In genomic region chr17:73559532-73559931, GRCh38 we compare ENCODE assay signal across 18 cellular contexts.
DNase-seq lines count a peak whose midpoint lies in the region; ATAC-seq and TF ChIP-seq lines count a peak whose summit lies in the region.
"Had no signal": no experiment of that assay in that cellular context is flagged by ENCODE, and none has a peak within 500 bp of the region (broad histone marks: within the 10 kb centered on the region; RNA-seq: fewer than 3 reads in every experiment).

No MANE protein-coding gene starts in this region.

- H4K20me1 ChIP-seq in BLaER1 treated with 17β-estradiol and CSF1 and Interleukin-3, amounts not matched to agents 10 nM and 100 nM: peaks cover 0 to 10% (median 0%) of the 10 kb centered on the region in 11 experiments; a peak in 2 of 22 replicates
- peaks cover 88% of the 10 kb centered on the region for H4K20me1 ChIP-seq in neural progenitor cell (ENCODE audit: low read depth)

- no peaks in the 10 kb centered on the region for H3K27me3 ChIP-seq in BLaER1 treated with 17β-estradiol and CSF1 and Interleukin-3, amounts not matched to agents 10 nM and 100 nM
- H3K27me3 ChIP-seq in H7 (ENCODE audit: control insufficient read depth, insufficient read depth, low read length) (no peaks in the 10 kb centered on the region), neural progenitor cell (no peaks in the 10 kb centered on the region), mesenchymal stem cell (ENCODE audit: control insufficient read depth in 1 of 2, insufficient read depth in 1 of 2, low read length in 2 of 2) (peaks cover 18 to 60% of the 10 kb centered on the region in 2 experiments)
- H3K27me3 ChIP-seq: BE2C had no signal

- peaks cover 0 to 45% (median 38%) of the 10 kb centered on the region in 10 experiments; a peak in 16 of 20 replicates for H3K4me1 ChIP-seq in BLaER1 treated with 17β-estradiol and CSF1 and Interleukin-3, amounts not matched to agents 10 nM and 100 nM
- H3K4me1 ChIP-seq in neural progenitor cell (peaks cover 24% of the 10 kb centered on the region), mesenchymal stem cell (ENCODE audit: control insufficient read depth, insufficient read depth, low read depth, low read length) (no peaks in the 10 kb centered on the region)
- H3K4me1 ChIP-seq: BE2C had no signal

- H2BK120ac ChIP-seq in mesenchymal stem cell (ENCODE audit: low read depth, low read length): no peak overlapping the region

- H3K9me3 Mint-ChIP-seq in WTC11: peaks cover 5% of the 10 kb centered on the region
- H3K9me3 Mint-ChIP-seq in neural progenitor cell: no peaks in the 10 kb centered on the region
- H3K9me3 Mint-ChIP-seq in activated CD8-positive, alpha-beta T cell treated with anti-CD3 and anti-CD28 coated beads, Interleukin-2, amount 10 ng/mL, durations not matched to agents 7 days and 5 days (ENCODE audit: insufficient read depth): no peaks in the 10 kb centered on the region
- H3K9me3 Mint-ChIP-seq: IgD-negative memory B cell had no signal

- H3K18ac ChIP-seq in mesenchymal stem cell (ENCODE audit: low read depth in 1 of 2, low read length in 2 of 2): no peak overlapping the region

- ATAC-seq in WTC11 (peak; percentile 64), HG03442 (IDR thresholded peaks at IDR 0.05; ENCODE audit: unreplicated experiment) (no peak), GM19397 (IDR thresholded peaks at IDR 0.05; ENCODE audit: unreplicated experiment) (no peak)
- no peak for ATAC-seq in activated CD8-positive, alpha-beta T cell treated with anti-CD3 and anti-CD28 coated beads, Interleukin-2, amount 10 ng/mL, durations not matched to agents 7 days and 5 days
- ATAC-seq: HepG2 had no signal

- H2BK5ac ChIP-seq in mesenchymal stem cell (ENCODE audit: low read depth, low read length, poor library complexity, severe bottlenecking): no peak overlapping the region

- H3K9ac ChIP-seq in BLaER1 treated with 17β-estradiol and CSF1 and Interleukin-3, amounts not matched to agents 10 nM and 100 nM: no peak overlapping the region
- no peak overlapping the region for H3K9ac ChIP-seq in neural progenitor cell
- H3K9ac ChIP-seq in mesenchymal stem cell (ENCODE audit: low read length): no peak overlapping the region

- no peak overlapping the region for H3K14ac ChIP-seq in mesenchymal stem cell (ENCODE audit: low read length in 2 of 2)

- peaks cover 9% of the 10 kb centered on the region for H3F3A ChIP-seq in neural progenitor cell (ENCODE audit: low read depth)

- H3K4me2 ChIP-seq in BLaER1 treated with 17β-estradiol and CSF1 and Interleukin-3, amounts not matched to agents 10 nM and 100 nM: peak overlapping the region in 6 of 11 experiments; percentile 8 to 57 (median 49); a peak in 9 of 22 replicates
- peak overlapping the region; percentile 45 for H3K4me2 ChIP-seq in neural progenitor cell
- no peak overlapping the region for H3K4me2 ChIP-seq in mesenchymal stem cell (ENCODE audit: low read length, poor library complexity, severe bottlenecking)

- no peak overlapping the region for H3K27ac ChIP-seq in BLaER1 treated with 17β-estradiol and CSF1 and Interleukin-3, amounts not matched to agents 10 nM and 100 nM
- H3K27ac ChIP-seq in neural progenitor cell (no peak overlapping the region), mesenchymal stem cell (ENCODE audit: low read length, poor library complexity, severe bottlenecking) (no peak overlapping the region)

- H3K36me3 Mint-ChIP-seq in WTC11: peaks cover 4% of the 10 kb centered on the region; the same call in 1 of the 2 replicates
- peaks cover 14% of the 10 kb centered on the region for H3K36me3 Mint-ChIP-seq in neural progenitor cell
- peaks cover 1% of the 10 kb centered on the region for H3K36me3 Mint-ChIP-seq in activated CD8-positive, alpha-beta T cell treated with anti-CD3 and anti-CD28 coated beads, Interleukin-2, amount 10 ng/mL, durations not matched to agents 7 days and 5 days (ENCODE audit: low read depth)
- H3K36me3 Mint-ChIP-seq: CD14-positive monocyte; CD4-positive, alpha-beta memory T cell had no signal

- CTCF ChIA-PET in WTC11 (lab: Charles Lee): interaction anchor here (0.6 to 1.9 kb wide), 6 partner anchors 11 to 303 kb away, joined by 3 to 7 read pairs (median 4); no protein-coding TSS in a partner anchor
- CTCF ChIA-PET in activated CD8-positive, alpha-beta T cell treated with anti-CD3 and anti-CD28 coated beads, Interleukin-2, amount 10 ng/mL, durations not matched to agents 7 days and 5 days (lab: Charles Lee): no interaction called here

- H3K79me1 ChIP-seq in mesenchymal stem cell (replicated peaks; ENCODE audit: low read length, poor library complexity, severe bottlenecking): no peaks in the 10 kb centered on the region

- H3K4me3 Mint-ChIP-seq in WTC11 (no peak overlapping the region), neural progenitor cell (no peak overlapping the region)
- H3K4me3 Mint-ChIP-seq in activated CD8-positive, alpha-beta T cell treated with anti-CD3 and anti-CD28 coated beads, Interleukin-2, amount 10 ng/mL, durations not matched to agents 7 days and 5 days: no peak overlapping the region
- H3K4me3 Mint-ChIP-seq: CD14-positive monocyte; CD4-positive, alpha-beta memory T cell had no signal

- H3K23ac ChIP-seq in mesenchymal stem cell (ENCODE audit: low read length in 2 of 2): no peak overlapping the region

- H2AFZ ChIP-seq in neural progenitor cell (replicated peaks): no peak overlapping the region
- H2AFZ ChIP-seq in mesenchymal stem cell (ENCODE audit: low read depth, low read length): no peak overlapping the region

- H4K91ac ChIP-seq in mesenchymal stem cell (ENCODE audit: low read length): no peak overlapping the region

- H3K4ac ChIP-seq in mesenchymal stem cell (ENCODE audit: low read depth in 1 of 2, low read length in 2 of 2): no peak overlapping the region

- DNase-seq in H7: peak; percentile 75
- DNase-seq in WTC11 (ENCODE audit: low spot score): no peak
- no peak for DNase-seq in neural progenitor cell (ENCODE audit: low spot score)
- no peak for DNase-seq in mesenchymal stem cell
- DNase-seq in activated CD8-positive, alpha-beta T cell treated with anti-CD3 and anti-CD28 coated beads, Interleukin-2, amount 10 ng/mL, durations not matched to agents 7 days and 5 days: no peak
- DNase-seq: ACHN; BE2C; CD4-positive, alpha-beta memory T cell; DMS153; DMS79; GDM1; KBM-7 had no signal

- no peak overlapping the region for H2AK5ac ChIP-seq in mesenchymal stem cell (ENCODE audit: low read length, severe bottlenecking)

- H3K36me3 ChIP-seq in BLaER1 treated with 17β-estradiol and CSF1 and Interleukin-3, amounts not matched to agents 10 nM and 100 nM: no peaks in the 10 kb centered on the region
- H3K36me3 ChIP-seq in H7 (replicated peaks; ENCODE audit: control insufficient read depth, insufficient read depth, low read length) (no peaks in the 10 kb centered on the region), neural progenitor cell (no peaks in the 10 kb centered on the region), mesenchymal stem cell (ENCODE audit: control insufficient read depth in 1 of 2, insufficient read depth in 2 of 2, low read depth in 1 of 2, low read length in 2 of 2) (no peaks in the 10 kb centered on the region)
- H3K36me3 ChIP-seq: BE2C had no signal

- no peak overlapping the region for H2BK12ac ChIP-seq in mesenchymal stem cell (ENCODE audit: low read length in 2 of 2)

- H3K27me3 Mint-ChIP-seq in WTC11 (ENCODE audit: low read depth) (no peaks in the 10 kb centered on the region), neural progenitor cell (ENCODE audit: insufficient read depth, low read depth) (peaks cover 10% of the 10 kb centered on the region)
- no peaks in the 10 kb centered on the region for H3K27me3 Mint-ChIP-seq in activated CD8-positive, alpha-beta T cell treated with anti-CD3 and anti-CD28 coated beads, Interleukin-2, amount 10 ng/mL, durations not matched to agents 7 days and 5 days (ENCODE audit: low read depth)

- POLR2A ChIA-PET in WTC11 (lab: Charles Lee): no interaction called here
- POLR2A ChIA-PET in activated CD8-positive, alpha-beta T cell treated with anti-CD3 and anti-CD28 coated beads, Interleukin-2, amount 10 ng/mL, durations not matched to agents 7 days and 5 days (lab: Charles Lee): no interaction called here

- H4K8ac ChIP-seq in mesenchymal stem cell (ENCODE audit: low read length): no peak overlapping the region

- TF ChIP-seq CTCF in WTC11 (IDR thresholded peaks at IDR 0.05) (no peak), neural progenitor cell (IDR thresholded peaks at IDR 0.05) (no peak)

- H2BK15ac ChIP-seq in mesenchymal stem cell (ENCODE audit: low read depth, poor library complexity, severe bottlenecking): no peak overlapping the region

- WGBS in mesenchymal stem cell: 97% methylated on average over 6 of the region's 6 CpGs

- peaks cover 47% of the 10 kb centered on the region for H3K4me1 Mint-ChIP-seq in WTC11
- H3K4me1 Mint-ChIP-seq in neural progenitor cell: peaks cover 36% of the 10 kb centered on the region
- H3K4me1 Mint-ChIP-seq in activated CD8-positive, alpha-beta T cell treated with anti-CD3 and anti-CD28 coated beads, Interleukin-2, amount 10 ng/mL, durations not matched to agents 7 days and 5 days (ENCODE audit: low read depth): peaks cover 28% of the 10 kb centered on the region
- H3K4me1 Mint-ChIP-seq: CD14-positive monocyte had no signal

- H3K79me2 ChIP-seq in neural progenitor cell (ENCODE audit: low read depth): peaks cover 39% of the 10 kb centered on the region

- H3K27ac Mint-ChIP-seq in WTC11: peak overlapping the region; percentile 63; the same call in 1 of the 2 replicates
- H3K27ac Mint-ChIP-seq in neural progenitor cell: no peak overlapping the region
- no peak overlapping the region for H3K27ac Mint-ChIP-seq in activated CD8-positive, alpha-beta T cell treated with anti-CD3 and anti-CD28 coated beads, Interleukin-2, amount 10 ng/mL, durations not matched to agents 7 days and 5 days

- no peak overlapping the region for H3K4me3 ChIP-seq in BLaER1 treated with 17β-estradiol and CSF1 and Interleukin-3, amounts not matched to agents 10 nM and 100 nM
- H3K4me3 ChIP-seq in H7 (ENCODE audit: insufficient read depth, low read depth, low read length) (no peak overlapping the region), neural progenitor cell (no peak overlapping the region), mesenchymal stem cell (ENCODE audit: insufficient read depth in 1 of 2, low read depth in 1 of 2, low read length in 2 of 2) (no peak overlapping the region)

- no peaks in the 10 kb centered on the region for H3K9me3 ChIP-seq in BLaER1 treated with 17β-estradiol and CSF1 and Interleukin-3, amounts not matched to agents 10 nM and 100 nM (replicated peaks in 1 of 11)
- no peaks in the 10 kb centered on the region for H3K9me3 ChIP-seq in neural progenitor cell (ENCODE audit: low read depth)
- no peaks in the 10 kb centered on the region for H3K9me3 ChIP-seq in mesenchymal stem cell (ENCODE audit: control insufficient read depth, low read length)
- H3K9me3 ChIP-seq: BE2C had no signal

TF ChIP-seq in WTC11, 78 proteins besides CTCF, POLR2A, EP300 and RAD21:
- no peak for TF ChIP-seq NR2C2 (CRISPR knock-in tag; IDR thresholded peaks at IDR 0.05)
TF ChIP-seq in WTC11: peak in this region for 0.
